13 cellular contexts compared by ENCODE assay signal in the genomic region with DNA sequence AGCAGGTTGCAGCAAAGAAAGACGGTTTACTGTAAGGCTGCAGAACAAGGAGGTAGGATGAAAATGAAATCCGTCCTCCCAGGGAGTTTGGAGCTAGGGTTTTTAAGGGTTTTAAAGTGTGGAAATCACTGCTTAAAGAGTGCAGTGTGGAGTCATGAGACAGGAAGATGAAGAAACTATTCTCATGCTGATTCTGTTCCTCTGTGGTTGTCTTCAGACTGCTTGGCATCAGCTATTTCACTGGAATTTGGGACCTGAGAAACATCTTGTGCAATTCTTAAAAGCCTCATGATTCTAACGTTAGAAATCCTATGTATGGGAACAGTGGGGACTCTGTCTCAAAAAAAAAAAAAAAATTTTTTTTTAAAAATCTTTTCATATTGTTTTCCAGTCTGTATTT. TPM values are rescaled to one million over a fixed set of nuclear protein-coding genes. Genes with fewer than 3 reads are reported as not detected.
DNase-seq lines count a peak whose midpoint lies in the region; ATAC-seq, FAIRE-seq and TF ChIP-seq lines count a peak whose summit lies in the region.
"Had no signal": no experiment of that assay in that cellular context is flagged by ENCODE, and none has a peak within 500 bp of the region (broad histone marks: within the 10 kb centered on the region; RNA-seq: fewer than 3 reads in every experiment).

No MANE protein-coding gene starts in this region.

- peaks cover 10 to 48% (median 43%) of the 10 kb centered on the region in 4 donors for H3K4me1 Mint-ChIP-seq in naive thymus-derived CD8-positive, alpha-beta T cell

- H3K27me3 ChIP-seq in right cardiac atrium (ENCODE audit: control insufficient read depth, insufficient read depth) = no peaks in the 10 kb centered on the region
- no peaks in the 10 kb centered on the region for H3K27me3 ChIP-seq in dorsolateral prefrontal cortex
- H3K27me3 ChIP-seq: BE2C had no signal

- peak overlapping the region in 6 of 10 donors; percentile 41 to 74 (median 56) for H3K27ac Mint-ChIP-seq in naive thymus-derived CD8-positive, alpha-beta T cell

- intact Hi-C loops in left ventricle myocardium superior (cut with micrococcal nuclease) (no loop called here), right cardiac atrium (cut with DNase I) (no loop called here), dorsolateral prefrontal cortex (cut with DNase I) (no loop called here)

- peaks cover 8 to 55% (median 47%) of the 10 kb centered on the region in 3 donors for H3K36me3 Mint-ChIP-seq in naive thymus-derived CD8-positive, alpha-beta T cell

- H3K27ac ChIP-seq in right cardiac atrium (ENCODE audit: low read length) (no peak overlapping the region), dorsolateral prefrontal cortex (peak overlapping the region in 39 of 59 donors; percentile 2 to 77 (median 54))

- H3K9me3 ChIP-seq in right cardiac atrium (ENCODE audit: control insufficient read depth, low read length) = no peaks in the 10 kb centered on the region
- H3K9me3 ChIP-seq: BE2C had no signal

- no peaks in the 10 kb centered on the region for H3K27me3 Mint-ChIP-seq in naive thymus-derived CD8-positive, alpha-beta T cell

- peaks cover 0 to 43% (median 10%) of the 10 kb centered on the region in 9 donors for H3K9me3 Mint-ChIP-seq in naive thymus-derived CD8-positive, alpha-beta T cell

- POLR2A ChIA-PET in naive thymus-derived CD8-positive, alpha-beta T cell (lab: Charles Lee) = no interaction called here

- no peak for FAIRE-seq in HTR-8/SVneo (lab: Jason Lieb, UNC)
- FAIRE-seq: islet of Langerhans had no signal

- 52% methylated on average over 3 of the region's 3 CpGs for WGBS in right cardiac atrium

- DNase-seq in left ventricle myocardium superior (no peak), right cardiac atrium (no peak), dorsolateral prefrontal cortex (no peak), GOT3 (lab: John Stamatoyannopoulos, UW) (no peak), SIG-M5 treated with dmso at 0.1 percent for 504 hours (lab: John Stamatoyannopoulos, UW; ENCODE audit: unreplicated experiment) (no peak), HTR-8/SVneo (ENCODE audit: insufficient read length, low spot score) (no peak)
- DNase-seq in naive thymus-derived CD8-positive, alpha-beta T cell = peak in 1 of 10 donors; percentile 4
- DNase-seq: BE2C, dermis blood vessel endothelial cell, Kasumi-1, NCI-H510A had no signal

- H3K4me1 ChIP-seq in right cardiac atrium (ENCODE audit: control insufficient read depth, insufficient read depth, low read length) = no peaks in the 10 kb centered on the region
- H3K4me1 ChIP-seq: BE2C had no signal

- ATAC-seq in left ventricle myocardium superior = peak; percentile 18
- no peak for ATAC-seq in right cardiac atrium
- ATAC-seq in naive thymus-derived CD8-positive, alpha-beta T cell = no peak
- no peak for ATAC-seq in HG03097 (IDR thresholded peaks at IDR 0.05; ENCODE audit: low FRiP score, unreplicated experiment)

- TF ChIP-seq CTCF in dorsolateral prefrontal cortex (IDR thresholded peaks at IDR 0.05 in 54 of 56, conservative IDR thresholded peaks at IDR 0.05 in 2 of 56; ENCODE audit: low read depth in 1 of 56, partially characterized antibody in 56 of 56) = no peak

- H3K4me3 ChIP-seq in right cardiac atrium (ENCODE audit: low read length) (no peak overlapping the region), dorsolateral prefrontal cortex (no peak overlapping the region)

- H3K4me3 Mint-ChIP-seq in naive thymus-derived CD8-positive, alpha-beta T cell = no peak overlapping the region

RNA-seq across cellular contexts. Expression of gene ZNF331, which starts 11.4 kb away (rescaled TPM):
- total RNA-seq in left ventricle myocardium superior (10.7 TPM), right cardiac atrium (10 to 100 TPM; 11.7 to 30.3 (median 15.2) TPM), dorsolateral prefrontal cortex (100 to 1,000 TPM in 1 of 120 experiments, 10 to 100 TPM in 119; 32.2 to 101 (median 46.8) TPM)
- 22.2 TPM for polyA plus RNA-seq in right cardiac atrium
- total RNA-seq in naive thymus-derived CD8-positive, alpha-beta T cell = 10 to 100 TPM; 52.4 to 60.9 TPM
- polyA plus RNA-seq in naive thymus-derived CD8-positive, alpha-beta T cell = 10 to 100 TPM; 31.1 to 35.2 (median 31.2) TPM
